In genomic region chr7:3605222-3605621, GRCh38 we compare ENCODE assay signal across 27 cellular contexts.
A peak's percentile ranks its signal among the peaks of the same experiment; 100 is the strongest.
DNase-seq lines count a peak whose midpoint lies in the region; TF ChIP-seq lines count a peak whose summit lies in the region.
"Had no signal": no experiment of that assay in that cellular context is flagged by ENCODE, and none has a peak within 500 bp of the region (broad histone marks: within the 10 kb centered on the region; RNA-seq: fewer than 3 reads in every experiment).

No MANE protein-coding gene starts in this region.

- POLR2A ChIA-PET in MCF 10A (lab: Yijun Ruan, JAX): interaction anchor here (0.7 kb wide), 1 partner anchor 39 kb away, joined by 3 read pairs; no protein-coding TSS in a partner anchor

- no peaks in the 10 kb centered on the region for H4K20me1 ChIP-seq in mammary epithelial cell (ENCODE audit: insufficient read depth, low read length)

- DNase-seq in mammary epithelial cell (peak; percentile 4), MCF 10A (ENCODE audit: unreplicated experiment) (no peak), choroid plexus epithelial cell (ENCODE audit: low read depth) (peak; percentile 63), glomerular endothelial cell (ENCODE audit: extremely low read depth, low read depth, low spot score) (peak; percentile 41), NCI-H2107 (lab: John Stamatoyannopoulos, UW) (no peak), vagina (ENCODE audit: extremely low spot score in 2 of 2) (no peak)
- no peak for DNase-seq in activated CD4-positive, alpha-beta T cell treated with anti-CD3 and anti-CD28 coated beads, Interleukin-2, amount 50 U/mL, for 48 hours
- DNase-seq: 8988T; activated CD8-positive, alpha-beta T cell treated with anti-CD3 and anti-CD28 coated beads for 36 hours; CD4-positive, CD25-positive, alpha-beta regulatory T cell; effector CD4-positive, alpha-beta T cell; hypothalamus; immature natural killer cell; KG1; left ventricle myocardium superior; midbrain; natural killer cell; NCI-H1436 treated with DMSO at 0.1 percent for 48 hours; NCI-H526; stimulated activated CD4-positive, alpha-beta T cell treated with anti-CD3 and anti-CD28 coated beads, Interleukin-1b, Interleukin-23, amount 100 ng/mL, for 48 hours; stimulated activated CD8-positive, alpha-beta memory T cell treated with anti-CD3 and anti-CD28 coated beads, Interleukin-4, amount 100 ng/mL, for 48 hours; stomach had no signal

- no peaks in the 10 kb centered on the region for H3K27me3 ChIP-seq in mammary epithelial cell (ENCODE audit: insufficient read depth, low read length)
- H3K27me3 ChIP-seq in skeletal muscle satellite cell (ENCODE audit: control insufficient read depth, insufficient read depth, low read length): no peaks in the 10 kb centered on the region
- H3K27me3 ChIP-seq in vagina: no peaks in the 10 kb centered on the region
- H3K27me3 ChIP-seq: stomach, tibial nerve had no signal

- 27% methylated on average over 2 of the region's 2 CpGs for WGBS in mammary epithelial cell (ENCODE audit: low coverage, missing lambda C conversion rate)

- H3K9ac ChIP-seq in mammary epithelial cell (ENCODE audit: insufficient read depth, low read length): no peak overlapping the region
- H3K9ac ChIP-seq in skeletal muscle satellite cell (ENCODE audit: low read depth, low read length): peak overlapping the region; percentile 56

- in situ Hi-C loops in mammary epithelial cell (cut with MboI; ENCODE audit: low sequenced_read_pairs in 2 of 2): no loop called here

- H3K9me3 ChIP-seq in mammary epithelial cell (replicated peaks; ENCODE audit: insufficient read depth, low read length) (peaks cover 4% of the 10 kb centered on the region), skeletal muscle satellite cell (replicated peaks; ENCODE audit: low read length) (no peaks in the 10 kb centered on the region), vagina (peaks cover 5% of the 10 kb centered on the region)

- no peaks in the 10 kb centered on the region for H3K4me1 Mint-ChIP-seq in MCF 10A (ENCODE audit: insufficient read depth, unreplicated experiment)
- H3K4me1 Mint-ChIP-seq: CD4-positive, CD25-positive, alpha-beta regulatory T cell; immature natural killer cell; natural killer cell had no signal

- no peak overlapping the region for H3K27ac ChIP-seq in mammary epithelial cell (ENCODE audit: insufficient read depth, low read depth, low read length)
- H3K27ac ChIP-seq in vagina: no peak overlapping the region
- H3K27ac ChIP-seq: stomach, tibial nerve had no signal

- no peak for TF ChIP-seq CTCF in mammary epithelial cell (conservative IDR thresholded peaks at IDR 0.05 in 1 of 2, IDR thresholded peaks at IDR 0.05 in 1 of 2; ENCODE audit: extremely low read depth in 1 of 2, insufficient read depth in 1 of 2, low read depth in 1 of 2, low read length in 2 of 2)
- TF ChIP-seq CTCF in MCF 10A (IDR thresholded peaks at IDR 0.05; ENCODE audit: unreplicated experiment): no peak
- no peak for TF ChIP-seq CTCF in choroid plexus epithelial cell (conservative IDR thresholded peaks at IDR 0.05; ENCODE audit: low read depth, low read length)
- no peak for TF ChIP-seq CTCF in vagina (IDR thresholded peaks at IDR 0.05)

- H3K4me3 Mint-ChIP-seq in MCF 10A (ENCODE audit: unreplicated experiment): no peak overlapping the region
- H3K4me3 Mint-ChIP-seq: activated CD8-positive, alpha-beta T cell treated with anti-CD3 and anti-CD28 coated beads for 36 hours; activated naive CD8-positive, alpha-beta T cell; CD4-positive, CD25-positive, alpha-beta regulatory T cell; immature natural killer cell; natural killer cell had no signal

- BruUV-seq in mammary epithelial cell (replicated peaks; lab: Mats Ljungman, UMichigan) (no TSS peak), MCF 10A (replicated peaks; lab: Mats Ljungman, UMichigan) (no TSS peak)

- no peak overlapping the region for H3K27ac Mint-ChIP-seq in MCF 10A (ENCODE audit: low read depth, unreplicated experiment)
- H3K27ac Mint-ChIP-seq: activated CD8-positive, alpha-beta T cell treated with anti-CD3 and anti-CD28 coated beads for 36 hours; activated naive CD8-positive, alpha-beta T cell; CD4-positive, CD25-positive, alpha-beta regulatory T cell; immature natural killer cell; natural killer cell had no signal

- peaks cover 7% of the 10 kb centered on the region for H3K9me3 Mint-ChIP-seq in MCF 10A (ENCODE audit: unreplicated experiment)
- H3K9me3 Mint-ChIP-seq: activated CD8-positive, alpha-beta T cell treated with anti-CD3 and anti-CD28 coated beads for 36 hours had no signal

- no peak for TF ChIP-seq POLR2A in vagina (IDR thresholded peaks at IDR 0.05)

- no peaks in the 10 kb centered on the region for H3K79me2 ChIP-seq in mammary epithelial cell (ENCODE audit: insufficient read depth, low read length)

- H3K36me3 ChIP-seq in mammary epithelial cell (ENCODE audit: insufficient read depth, low read length) (no peaks in the 10 kb centered on the region), skeletal muscle satellite cell (ENCODE audit: insufficient read depth, low read length) (no peaks in the 10 kb centered on the region), vagina (no peaks in the 10 kb centered on the region)
- H3K36me3 ChIP-seq: stomach, tibial nerve had no signal

- dilution Hi-C loops in mammary epithelial cell (cut with HindIII; ENCODE audit: low sequenced_read_pairs): no loop called here

- no peaks in the 10 kb centered on the region for H3K4me1 ChIP-seq in mammary epithelial cell (ENCODE audit: insufficient read depth, low read length)
- peaks cover 7% of the 10 kb centered on the region for H3K4me1 ChIP-seq in skeletal muscle satellite cell (ENCODE audit: control insufficient read depth, insufficient read depth, low read length)
- H3K4me1 ChIP-seq in vagina: no peaks in the 10 kb centered on the region
- H3K4me1 ChIP-seq: stomach, tibial nerve had no signal

- no peaks in the 10 kb centered on the region for H3K27me3 Mint-ChIP-seq in MCF 10A (ENCODE audit: insufficient read depth, unreplicated experiment)
- H3K27me3 Mint-ChIP-seq: activated naive CD8-positive, alpha-beta T cell had no signal

- H3K36me3 Mint-ChIP-seq in MCF 10A (ENCODE audit: insufficient read depth, unreplicated experiment): no peaks in the 10 kb centered on the region
- H3K36me3 Mint-ChIP-seq: CD4-positive, CD25-positive, alpha-beta regulatory T cell had no signal

- CTCF ChIA-PET in mammary epithelial cell (lab: Charles Lee; ENCODE audit: low non-redundant PET) (no interaction called here), MCF 10A (lab: Yijun Ruan, JAX) (interaction anchor here (0.7 kb wide), 1 partner anchor 77 kb away, joined by 3 read pairs; no protein-coding TSS in a partner anchor)

- H2AFZ ChIP-seq in mammary epithelial cell (ENCODE audit: low read depth, low read length): no peak overlapping the region

- H3K4me2 ChIP-seq in mammary epithelial cell (ENCODE audit: insufficient read depth, low read depth, low read length): no peak overlapping the region
- H3K4me2 ChIP-seq in skeletal muscle satellite cell (ENCODE audit: low read length): peak overlapping the region; percentile 22
- H3K4me2 ChIP-seq: smooth muscle cell had no signal

- H3K4me3 ChIP-seq in mammary epithelial cell (replicated peaks in 1 of 3; ENCODE audit: insufficient read depth in 1 of 3, low read depth in 2 of 3, low read length in 3 of 3) (no peak overlapping the region), choroid plexus epithelial cell (ENCODE audit: low read depth, low read length) (no peak overlapping the region), skeletal muscle satellite cell (ENCODE audit: low read length) (no peak overlapping the region), vagina (no peak overlapping the region)
- H3K4me3 ChIP-seq: GM12878, smooth muscle cell, stomach, tibial nerve had no signal

- intact Hi-C loops in mammary epithelial cell (cut with micrococcal nuclease): no loop called here
- intact Hi-C loops in MCF 10A (cut with micrococcal nuclease): no loop called here
- intact Hi-C loops in vagina (cut with DNase I): no loop called here

Comparison
In these comparisons a context has a peak if more than half of its experiments do, and no peak if none do; other contexts are left out.
1. DNase-seq: peak in mammary epithelial cell (single experiment), choroid plexus epithelial cell (single experiment) and glomerular endothelial cell (single experiment); none in MCF 10A (single experiment), activated CD4-positive, alpha-beta T cell treated with anti-CD3 and anti-CD28 coated beads, Interleukin-2, amount 50 U/mL, for 48 hours (0 of 2), NCI-H2107 (single experiment) and vagina (0 of 2).